11 cellular contexts compared by ENCODE assay signal in the genomic region with DNA sequence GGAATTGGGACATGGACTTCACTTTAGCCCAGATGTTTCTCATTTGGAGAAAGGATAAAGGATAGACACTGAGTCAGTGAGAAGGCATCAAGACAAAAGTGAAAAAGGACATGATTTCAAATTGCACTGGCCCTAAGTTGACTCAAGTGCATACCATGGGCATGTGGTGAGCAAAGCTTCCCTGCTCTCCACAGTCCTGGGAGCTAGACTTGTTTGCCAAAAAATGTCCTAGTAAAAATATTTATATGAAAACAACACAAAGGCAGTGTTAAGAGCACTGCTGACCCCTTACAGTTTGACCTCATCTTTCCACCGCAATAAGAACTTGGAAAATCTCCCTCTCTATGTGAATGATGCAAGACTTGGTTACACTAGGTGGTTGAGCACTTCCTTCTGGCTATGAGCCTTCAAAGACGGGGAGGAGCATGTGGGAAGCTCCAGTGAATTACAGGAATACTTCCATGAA. TPM values are rescaled to one million over a fixed set of nuclear protein-coding genes. Genes with fewer than 3 reads are reported as not detected.
A peak's percentile ranks its signal among the peaks of the same experiment; 100 is the strongest.
DNase-seq lines count a peak whose midpoint lies in the region; ATAC-seq and TF ChIP-seq lines count a peak whose summit lies in the region.
"Had no signal": no experiment of that assay in that cellular context is flagged by ENCODE, and none has a peak within 500 bp of the region (broad histone marks: within the 10 kb centered on the region; RNA-seq: fewer than 3 reads in every experiment).

No MANE protein-coding gene starts in this region.

- H3K9me3 ChIP-seq in Karpas-422 (ENCODE audit: low read length), result no peaks in the 10 kb centered on the region

- H3K27me3 ChIP-seq in BJ (ENCODE audit: control insufficient read depth, insufficient read depth, low read length) (no peaks in the 10 kb centered on the region), Karpas-422 (ENCODE audit: low read length) (no peaks in the 10 kb centered on the region; the same call in 1 of the 2 replicates)

- POLR2A ChIA-PET in BJ (lab: Charles Lee), result interaction anchor here (0.8 to 0.9 kb wide), 2 partner anchors 17 to 117 kb away, joined by 3 to 4 read pairs; no protein-coding TSS in a partner anchor

- H3K79me2 ChIP-seq in Karpas-422 (ENCODE audit: low read length), result no peaks in the 10 kb centered on the region
- H3K79me2 ChIP-seq: parathyroid adenoma had no signal

- H3K4me1 ChIP-seq in Karpas-422 (ENCODE audit: low read length), result no peaks in the 10 kb centered on the region
- H3K4me1 ChIP-seq: parathyroid adenoma had no signal

- no peak for TF ChIP-seq CTCF in BJ (IDR thresholded peaks at IDR 0.05; ENCODE audit: insufficient read depth, low read depth, low read length)

- H3K4me2 ChIP-seq in Karpas-422 (ENCODE audit: low read depth, low read length, poor library complexity, severe bottlenecking), result no peak overlapping the region

- intact Hi-C loops in Right ventricle myocardium superior (cut with DNase I), result no loop called here

- H3K9me2 ChIP-seq in Karpas-422 (replicated peaks; ENCODE audit: insufficient read depth, low read length), result no peaks in the 10 kb centered on the region

- DNase-seq in BJ (ENCODE audit: low read depth) (peak; percentile 100), amniotic epithelial cell (ENCODE audit: low read depth) (peak; percentile 100), Right ventricle myocardium superior (peak; percentile 40), renal cortical epithelial cell (ENCODE audit: low read depth) (peak; percentile 93), Karpas-422 (no peak), NCI-H82 treated with DMSO at 0.1 percent for 48 hours (lab: John Stamatoyannopoulos, UW; ENCODE audit: unreplicated experiment) (no peak)
- DNase-seq in activated CD4-positive, alpha-beta T cell treated with anti-CD3 and anti-CD28 coated beads, Interleukin-2, amount 50 U/mL, for 4 hours, result no peak
- DNase-seq: activated naive CD4-positive, alpha-beta T cell; CD4-positive, alpha-beta T cell had no signal

- CTCF ChIA-PET in BJ (lab: Yijun Ruan, JAX), result interaction anchor here (1.5 to 1.9 kb wide), 3 partner anchors 47 to 177 kb away, joined by 4 to 8 read pairs (median 8); no protein-coding TSS in a partner anchor

- H2AFZ ChIP-seq in Karpas-422 (ENCODE audit: low read length), result no peak overlapping the region
- H2AFZ ChIP-seq: parathyroid adenoma had no signal

- no peaks in the 10 kb centered on the region for H3K36me3 ChIP-seq in BJ (ENCODE audit: control insufficient read depth, insufficient read depth, low read length)
- no peaks in the 10 kb centered on the region for H3K36me3 ChIP-seq in Karpas-422 (ENCODE audit: insufficient read depth, low read length)

- H3K4me3 ChIP-seq in BJ (ENCODE audit: low read depth, low read length) (no peak overlapping the region), Karpas-422 (ENCODE audit: low read length) (no peak overlapping the region)

- no peak overlapping the region for H3K27ac ChIP-seq in Karpas-422 (ENCODE audit: low read length)
- H3K27ac ChIP-seq: parathyroid adenoma had no signal

- H3K9ac ChIP-seq in Karpas-422 (ENCODE audit: low read length), result no peak overlapping the region
- H3K9ac ChIP-seq: parathyroid adenoma had no signal

- ATAC-seq in Right ventricle myocardium superior (ENCODE audit: poor library complexity), result peak; percentile 91
- ATAC-seq in GM21786 (IDR thresholded peaks at IDR 0.05; ENCODE audit: unreplicated experiment), result no peak

- no peaks in the 10 kb centered on the region for H4K20me1 ChIP-seq in Karpas-422 (ENCODE audit: insufficient read depth, low read depth, low read length)

RNA-seq across cellular contexts. Expression of a gene that starts 46.5 kb away (rescaled TPM):
- 24.7 and 29.0 TPM in 2 replicates for polyA plus RNA-seq in BJ (2011; rRNA removed)
- 8.0 and 13.8 TPM in 2 replicates for polyA minus RNA-seq in BJ (2011; rRNA and poly(A)+ RNA removed)
- total RNA-seq in Right ventricle myocardium superior (8.6 TPM), renal cortical epithelial cell (7.8 and 24.5 TPM in 2 replicates)
- not detected in 2 replicates for total RNA-seq in Karpas-422 (2014; rRNA removed; shearing (Covaris generic); ENCODE audit: low replicate concordance)
- total RNA-seq: CD4-positive, alpha-beta T cell had no signal

Comparison
In these comparisons a context has a peak if more than half of its experiments do, and no peak if none do; other contexts are left out.
1. DNase-seq: peak in BJ (single experiment), amniotic epithelial cell (single experiment), Right ventricle myocardium superior (single experiment) and renal cortical epithelial cell (single experiment); none in Karpas-422 (single experiment), activated CD4-positive, alpha-beta T cell treated with anti-CD3 and anti-CD28 coated beads, Interleukin-2, amount 50 U/mL, for 4 hours (0 of 2) and NCI-H82 treated with DMSO at 0.1 percent for 48 hours (single experiment).